Comparison of ENCODE assay signal across 8 cellular contexts in the genomic region with DNA sequence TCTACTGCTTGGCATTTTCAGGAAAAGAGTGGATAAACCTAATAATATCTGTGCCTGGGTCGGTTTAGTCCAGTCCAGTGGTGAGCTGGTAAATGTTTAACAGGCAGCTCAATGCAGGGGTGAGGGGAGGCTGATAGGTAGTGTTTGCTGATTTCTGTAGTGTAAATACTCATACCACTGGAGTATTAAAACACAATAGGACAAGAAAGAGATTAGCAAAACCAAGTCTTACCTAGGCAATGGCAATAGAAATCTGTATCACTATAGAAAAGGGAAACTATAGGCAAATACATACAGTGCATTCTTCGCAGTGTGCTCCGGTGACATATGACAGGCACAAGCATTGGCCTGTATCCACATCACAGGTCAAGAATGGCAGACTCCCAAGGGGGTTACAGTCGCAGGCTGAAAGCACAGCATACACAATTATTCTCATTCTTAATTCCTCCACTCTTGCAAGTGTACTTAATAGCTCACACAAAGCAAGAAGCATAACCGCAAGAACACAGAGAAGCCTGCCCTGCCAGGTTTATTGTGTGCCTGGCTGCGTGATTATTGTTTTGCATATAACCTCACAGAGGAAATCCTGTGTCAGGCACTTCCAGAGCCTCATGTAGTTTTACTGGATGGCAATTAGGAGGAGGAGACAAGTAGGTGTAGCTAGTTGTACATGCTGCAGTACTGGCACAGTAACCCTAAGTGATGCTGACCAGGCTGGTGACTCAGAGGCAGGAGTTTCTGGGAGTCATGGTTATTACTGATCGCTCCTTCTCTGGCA. TPM values are rescaled to one million over a fixed set of nuclear protein-coding genes. Genes with fewer than 3 reads are reported as not detected.
DNase-seq lines count a peak whose midpoint lies in the region; ATAC-seq and TF ChIP-seq lines count a peak whose summit lies in the region.

No MANE protein-coding gene starts in this region.

- H3K9ac ChIP-seq in BLaER1 treated with 17β-estradiol and CSF1 and Interleukin-3, amounts not matched to agents 10 nM and 100 nM: no peak overlapping the region

- no peak overlapping the region for H3K27ac ChIP-seq in BLaER1 treated with 17β-estradiol and CSF1 and Interleukin-3, amounts not matched to agents 10 nM and 100 nM
- H3K27ac ChIP-seq in left lung (peak overlapping the region; percentile 60 to 83), vagina (peak overlapping the region; percentile 27), testis (no peak overlapping the region)

- H3K4me3 ChIP-seq in BLaER1 treated with 17β-estradiol and CSF1 and Interleukin-3, amounts not matched to agents 10 nM and 100 nM: no peak overlapping the region
- H3K4me3 ChIP-seq in astrocyte of the cerebellum (ENCODE audit: low read depth, low read length) (peak overlapping the region; percentile 4), left lung (no peak overlapping the region), vagina (no peak overlapping the region), testis (no peak overlapping the region)

- H4K20me1 ChIP-seq in BLaER1 treated with 17β-estradiol and CSF1 and Interleukin-3, amounts not matched to agents 10 nM and 100 nM: no peaks in the 10 kb centered on the region

- no peaks in the 10 kb centered on the region for H3K36me3 ChIP-seq in BLaER1 treated with 17β-estradiol and CSF1 and Interleukin-3, amounts not matched to agents 10 nM and 100 nM
- H3K36me3 ChIP-seq in left lung: no peaks in the 10 kb centered on the region
- no peaks in the 10 kb centered on the region for H3K36me3 ChIP-seq in vagina
- H3K36me3 ChIP-seq in testis (ENCODE audit: low read depth, missing control alignments): no peaks in the 10 kb centered on the region

- DNase-seq in HK-2 (ENCODE audit: unreplicated experiment) (peak; percentile 52), astrocyte of the cerebellum (ENCODE audit: low read depth) (peak; percentile 93), left lung (peak in 1 of 2 donors; percentile 52), vagina (ENCODE audit: extremely low spot score in 2 of 2) (no peak), testis (no peak)
- no peak for DNase-seq in stimulated activated CD4-positive, alpha-beta T cell treated with anti-CD3 and anti-CD28 coated beads, Interleukin-2, amount 100 ng/mL, for 48 hours

- peak overlapping the region; percentile 1 to 60 (median 38); a peak in 18 of 22 replicates for H3K4me2 ChIP-seq in BLaER1 treated with 17β-estradiol and CSF1 and Interleukin-3, amounts not matched to agents 10 nM and 100 nM

- TF ChIP-seq CTCF in astrocyte of the cerebellum (IDR thresholded peaks at IDR 0.05; ENCODE audit: low read depth, low read length, missing control alignments) (no peak), left lung (IDR thresholded peaks at IDR 0.05) (no peak), vagina (IDR thresholded peaks at IDR 0.05) (no peak), testis (IDR thresholded peaks at IDR 0.05) (no peak)

- no peaks in the 10 kb centered on the region for H3K9me3 ChIP-seq in BLaER1 treated with 17β-estradiol and CSF1 and Interleukin-3, amounts not matched to agents 10 nM and 100 nM (replicated peaks in 1 of 11)
- no peaks in the 10 kb centered on the region for H3K9me3 ChIP-seq in left lung
- no peaks in the 10 kb centered on the region for H3K9me3 ChIP-seq in vagina
- no peaks in the 10 kb centered on the region for H3K9me3 ChIP-seq in testis

- H3K27me3 ChIP-seq in BLaER1 treated with 17β-estradiol and CSF1 and Interleukin-3, amounts not matched to agents 10 nM and 100 nM: no peaks in the 10 kb centered on the region
- no peaks in the 10 kb centered on the region for H3K27me3 ChIP-seq in left lung
- no peaks in the 10 kb centered on the region for H3K27me3 ChIP-seq in vagina
- H3K27me3 ChIP-seq in testis: no peaks in the 10 kb centered on the region

- in situ Hi-C loops in astrocyte of the cerebellum (cut with HindIII; ENCODE audit: low sequenced_read_pairs): loop anchor here (5.0 kb wide), 1 partner anchor 42 kb away; no protein-coding TSS in a partner anchor

- TF ChIP-seq POLR2A in vagina (IDR thresholded peaks at IDR 0.05) (no peak), testis (IDR thresholded peaks at IDR 0.05) (no peak)

- intact Hi-C loops in left lung (cut with DNase I) (no loop called here), vagina (cut with DNase I) (no loop called here), testis (cut with DNase I; ENCODE audit: low total_unique reads) (no loop called here)

- ATAC-seq in left lung (peak; percentile 81), HG02884 (IDR thresholded peaks at IDR 0.05; ENCODE audit: unreplicated experiment) (no peak)

- H3K4me1 ChIP-seq in BLaER1 treated with 17β-estradiol and CSF1 and Interleukin-3, amounts not matched to agents 10 nM and 100 nM: peaks cover 7 to 21% (median 17%) of the 10 kb centered on the region in 10 experiments; a peak in 18 of 20 replicates
- peaks cover 13 to 16% of the 10 kb centered on the region in 2 donors for H3K4me1 ChIP-seq in left lung
- peaks cover 20% of the 10 kb centered on the region for H3K4me1 ChIP-seq in vagina
- H3K4me1 ChIP-seq in testis: no peaks in the 10 kb centered on the region

- 46 to 61% methylated on average over 7 of the region's 7 CpGs for WGBS in testis, 2 donors

RNA-seq across cellular contexts. Expression of a gene that starts 35.0 kb away (rescaled TPM):
- total RNA-seq in left lung (under 1 TPM in 1 of 2 donors, not detected in 1; 0.37 TPM), vagina (0.74 TPM), testis (1 to 10 TPM; 3.0 to 3.1 TPM)
- polyA plus RNA-seq in testis (ENCODE audit: insufficient read depth, low read depth, low replicate concordance): 2.8 TPM

Comparison
In these comparisons a context has a peak if more than half of its experiments do, and no peak if none do; other contexts are left out.
1. H3K27ac ChIP-seq: peak in left lung (2 of 2) and vagina (single experiment); none in BLaER1 treated with 17β-estradiol and CSF1 and Interleukin-3, amounts not matched to agents 10 nM and 100 nM (0 of 11) and testis (0 of 2).
2. DNase-seq: peak in HK-2 (single experiment) and astrocyte of the cerebellum (single experiment); none in vagina (0 of 2), stimulated activated CD4-positive, alpha-beta T cell treated with anti-CD3 and anti-CD28 coated beads, Interleukin-2, amount 100 ng/mL, for 48 hours (0 of 2) and testis (single experiment).